ENCODE assay signal across 16 cellular contexts in the genomic region with DNA sequence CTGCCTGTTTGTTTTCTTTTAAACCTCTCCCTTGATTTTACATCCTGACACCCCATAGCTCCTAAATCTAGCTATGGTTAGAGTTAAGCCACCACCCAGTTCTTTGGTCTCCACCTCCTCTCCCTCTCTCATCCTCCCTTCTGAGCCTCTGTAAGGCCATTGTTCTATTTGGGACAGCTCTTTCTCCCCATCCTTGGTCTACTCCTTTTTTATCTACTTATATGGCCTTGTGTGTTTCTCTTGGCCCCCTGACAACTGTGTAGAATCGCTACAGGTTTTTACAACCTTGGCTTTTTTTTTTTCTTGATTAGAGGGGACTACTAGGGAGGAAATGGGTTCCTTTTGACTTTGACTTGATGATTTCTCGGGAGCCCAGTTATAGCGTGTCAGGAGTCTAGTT.
A peak's percentile ranks its signal among the peaks of the same experiment; 100 is the strongest.
DNase-seq lines count a peak whose midpoint lies in the region; ATAC-seq and TF ChIP-seq lines count a peak whose summit lies in the region.
"Had no signal": no experiment of that assay in that cellular context is flagged by ENCODE, and none has a peak within 500 bp of the region (broad histone marks: within the 10 kb centered on the region; RNA-seq: fewer than 3 reads in every experiment).

No MANE protein-coding gene starts in this region.

- no peak overlapping the region for H3K4me3 ChIP-seq in HEK293 (ENCODE audit: low read depth, low read length)
- H3K4me3 ChIP-seq in rectal smooth muscle tissue (ENCODE audit: low read length), result no peak overlapping the region
- H3K4me3 ChIP-seq: BLaER1 had no signal

- H3K27ac ChIP-seq in HEK293 (ENCODE audit: extremely low read depth, low read depth, low read length) (no peak overlapping the region), rectal smooth muscle tissue (ENCODE audit: low read depth, low read length) (peak overlapping the region; percentile 32)
- H3K27ac ChIP-seq: BLaER1 had no signal

- no peak for DNase-seq in NAMALWA (ENCODE audit: low spot score)
- DNase-seq: 8988T; ACHN; BE2C; C1 segment of cervical spinal cord; Caco-2; Calu3; CD4-positive, CD25-positive, alpha-beta regulatory T cell; CD8-positive, alpha-beta T cell; DMS79 treated with DMSO at 0.1 percent for 48 hours; GF-D8 had no signal

- CTCF ChIA-PET in HEK293 (lab: Yijun Ruan, JAX), result interaction anchor here (0.5 to 2.0 kb wide), 2 partner anchors 17 to 1268 kb away, joined by 4 to 11 read pairs; no protein-coding TSS in a partner anchor

- H3K4me1 ChIP-seq in HEK293 (ENCODE audit: control insufficient read depth, insufficient read depth, low read length) (0 out of 2 replicates have a peak, but pooled peaks cover 2% of the 10 kb centered on the region), rectal smooth muscle tissue (ENCODE audit: control insufficient read depth, insufficient read depth, low read length) (no peaks in the 10 kb centered on the region)
- H3K4me1 ChIP-seq: BE2C had no signal

- no peaks in the 10 kb centered on the region for H3K27me3 ChIP-seq in rectal smooth muscle tissue (ENCODE audit: control insufficient read depth, insufficient read depth, low read length)

- TF ChIP-seq CTCF in HEK293 (tag by site-specific recombination; IDR thresholded peaks at IDR 0.05), result no peak

- H3K9ac ChIP-seq in rectal smooth muscle tissue (ENCODE audit: low read length), result no peak overlapping the region
- H3K9ac ChIP-seq: BLaER1 had no signal

- no peak for ATAC-seq in GM19452 (IDR thresholded peaks at IDR 0.05; ENCODE audit: unreplicated experiment)
- no peak for ATAC-seq in GM18870 (IDR thresholded peaks at IDR 0.05; ENCODE audit: unreplicated experiment)
- ATAC-seq: CD8-positive, alpha-beta T cell had no signal

- H3K9me3 ChIP-seq in HEK293 (ENCODE audit: control insufficient read depth, insufficient read depth, low read depth, low read length), result no peaks in the 10 kb centered on the region
- H3K9me3 ChIP-seq: BE2C, BLaER1, Caco-2 had no signal

- no peaks in the 10 kb centered on the region for H3K36me3 ChIP-seq in HEK293 (ENCODE audit: control insufficient read depth in 2 of 2, insufficient read depth in 1 of 2, low read length in 2 of 2)
- no peaks in the 10 kb centered on the region for H3K36me3 ChIP-seq in rectal smooth muscle tissue (ENCODE audit: control insufficient read depth, insufficient read depth, low read length)
- H3K36me3 ChIP-seq: BE2C, BLaER1 had no signal

- POLR2A ChIA-PET in HEK293 (lab: Yijun Ruan, JAX), result no interaction called here

TF ChIP-seq in HEK293, 187 proteins besides CTCF, POLR2A, EP300 and RAD21:
- TF ChIP-seq GLIS2 (tag by site-specific recombination; IDR thresholded peaks at IDR 0.05) (no peak), ZNF792 (tag by site-specific recombination; IDR thresholded peaks at IDR 0.05) (no peak), ZNF311 (tag by site-specific recombination; IDR thresholded peaks at IDR 0.05; ENCODE audit: borderline replicate concordance) (no peak), ZNF626 (tag by site-specific recombination; IDR thresholded peaks at IDR 0.05) (no peak), ZBTB17 (tag by site-specific recombination; IDR thresholded peaks at IDR 0.05) (peak; percentile 65), SALL2 (tag by site-specific recombination; IDR thresholded peaks at IDR 0.05; ENCODE audit: borderline replicate concordance) (no peak), ZNF426 (tag by site-specific recombination; IDR thresholded peaks at IDR 0.05) (no peak), ZNF837 (tag by site-specific recombination; IDR thresholded peaks at IDR 0.05) (no peak), ZSCAN30 (tag by site-specific recombination; IDR thresholded peaks at IDR 0.05) (no peak), ZBTB21 (tag by site-specific recombination; IDR thresholded peaks at IDR 0.05) (no peak), ZNF707 (tag by site-specific recombination; IDR thresholded peaks at IDR 0.05) (no peak), ZNF670 (tag by site-specific recombination; IDR thresholded peaks at IDR 0.05; ENCODE audit: low read depth) (no peak), ZNF202 (tag by site-specific recombination; IDR thresholded peaks at IDR 0.05; ENCODE audit: borderline replicate concordance) (no peak), MZF1 (tag by site-specific recombination; IDR thresholded peaks at IDR 0.05; ENCODE audit: borderline replicate concordance) (peak; percentile 60; the same call in 1 of the 2 replicates), ZNF169 (tag by site-specific recombination; IDR thresholded peaks at IDR 0.05) (no peak), ZNF596 (tag by site-specific recombination; IDR thresholded peaks at IDR 0.05) (no peak), KLF1 (tag by site-specific recombination; IDR thresholded peaks at IDR 0.05) (peak; percentile 40; the same call in 1 of the 2 replicates), WT1 (tag by site-specific recombination; IDR thresholded peaks at IDR 0.05) (peak; percentile 95), ZSCAN23 (tag by site-specific recombination; IDR thresholded peaks at IDR 0.05) (no peak), ZNF658 (tag by site-specific recombination; IDR thresholded peaks at IDR 0.05) (no peak)
- TF ChIP-seq, protein P1, sequence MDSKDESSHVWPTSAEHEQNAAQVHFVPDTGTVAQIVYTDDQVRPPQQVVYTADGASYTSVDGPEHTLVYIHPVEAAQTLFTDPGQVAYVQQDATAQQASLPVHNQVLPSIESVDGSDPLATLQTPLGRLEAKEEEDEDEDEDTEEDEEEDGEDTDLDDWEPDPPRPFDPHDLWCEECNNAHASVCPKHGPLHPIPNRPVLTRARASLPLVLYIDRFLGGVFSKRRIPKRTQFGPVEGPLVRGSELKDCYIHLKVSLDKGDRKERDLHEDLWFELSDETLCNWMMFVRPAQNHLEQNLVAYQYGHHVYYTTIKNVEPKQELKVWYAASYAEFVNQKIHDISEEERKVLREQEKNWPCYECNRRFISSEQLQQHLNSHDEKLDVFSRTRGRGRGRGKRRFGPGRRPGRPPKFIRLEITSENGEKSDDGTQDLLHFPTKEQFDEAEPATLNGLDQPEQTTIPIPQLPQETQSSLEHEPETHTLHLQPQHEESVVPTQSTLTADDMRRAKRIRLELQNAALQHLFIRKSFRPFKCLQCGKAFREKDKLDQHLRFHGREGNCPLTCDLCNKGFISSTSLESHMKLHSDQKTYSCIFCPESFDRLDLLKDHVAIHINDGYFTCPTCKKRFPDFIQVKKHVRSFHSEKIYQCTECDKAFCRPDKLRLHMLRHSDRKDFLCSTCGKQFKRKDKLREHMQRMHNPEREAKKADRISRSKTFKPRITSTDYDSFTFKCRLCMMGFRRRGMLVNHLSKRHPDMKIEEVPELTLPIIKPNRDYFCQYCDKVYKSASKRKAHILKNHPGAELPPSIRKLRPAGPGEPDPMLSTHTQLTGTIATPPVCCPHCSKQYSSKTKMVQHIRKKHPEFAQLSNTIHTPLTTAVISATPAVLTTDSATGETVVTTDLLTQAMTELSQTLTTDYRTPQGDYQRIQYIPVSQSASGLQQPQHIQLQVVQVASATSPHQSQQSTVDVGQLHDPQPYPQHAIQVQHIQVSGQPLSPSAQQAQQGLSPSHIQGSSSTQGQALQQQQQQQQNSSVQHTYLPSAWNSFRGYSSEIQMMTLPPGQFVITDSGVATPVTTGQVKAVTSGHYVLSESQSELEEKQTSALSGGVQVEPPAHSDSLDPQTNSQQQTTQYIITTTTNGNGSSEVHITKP (tag by site-specific recombination; IDR thresholded peaks at IDR 0.05), result peak; percentile 28; the same call in 1 of the 2 replicates
- TF ChIP-seq, protein P2, sequence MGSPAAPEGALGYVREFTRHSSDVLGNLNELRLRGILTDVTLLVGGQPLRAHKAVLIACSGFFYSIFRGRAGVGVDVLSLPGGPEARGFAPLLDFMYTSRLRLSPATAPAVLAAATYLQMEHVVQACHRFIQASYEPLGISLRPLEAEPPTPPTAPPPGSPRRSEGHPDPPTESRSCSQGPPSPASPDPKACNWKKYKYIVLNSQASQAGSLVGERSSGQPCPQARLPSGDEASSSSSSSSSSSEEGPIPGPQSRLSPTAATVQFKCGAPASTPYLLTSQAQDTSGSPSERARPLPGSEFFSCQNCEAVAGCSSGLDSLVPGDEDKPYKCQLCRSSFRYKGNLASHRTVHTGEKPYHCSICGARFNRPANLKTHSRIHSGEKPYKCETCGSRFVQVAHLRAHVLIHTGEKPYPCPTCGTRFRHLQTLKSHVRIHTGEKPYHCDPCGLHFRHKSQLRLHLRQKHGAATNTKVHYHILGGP (tag by site-specific recombination; IDR thresholded peaks at IDR 0.05), result no peak
- TF ChIP-seq, protein P3, sequence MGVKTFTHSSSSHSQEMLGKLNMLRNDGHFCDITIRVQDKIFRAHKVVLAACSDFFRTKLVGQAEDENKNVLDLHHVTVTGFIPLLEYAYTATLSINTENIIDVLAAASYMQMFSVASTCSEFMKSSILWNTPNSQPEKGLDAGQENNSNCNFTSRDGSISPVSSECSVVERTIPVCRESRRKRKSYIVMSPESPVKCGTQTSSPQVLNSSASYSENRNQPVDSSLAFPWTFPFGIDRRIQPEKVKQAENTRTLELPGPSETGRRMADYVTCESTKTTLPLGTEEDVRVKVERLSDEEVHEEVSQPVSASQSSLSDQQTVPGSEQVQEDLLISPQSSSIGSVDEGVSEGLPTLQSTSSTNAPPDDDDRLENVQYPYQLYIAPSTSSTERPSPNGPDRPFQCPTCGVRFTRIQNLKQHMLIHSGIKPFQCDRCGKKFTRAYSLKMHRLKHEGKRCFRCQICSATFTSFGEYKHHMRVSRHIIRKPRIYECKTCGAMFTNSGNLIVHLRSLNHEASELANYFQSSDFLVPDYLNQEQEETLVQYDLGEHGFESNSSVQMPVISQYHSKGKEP (tag by site-specific recombination; IDR thresholded peaks at IDR 0.05), result no peak
- TF ChIP-seq, protein P4, sequence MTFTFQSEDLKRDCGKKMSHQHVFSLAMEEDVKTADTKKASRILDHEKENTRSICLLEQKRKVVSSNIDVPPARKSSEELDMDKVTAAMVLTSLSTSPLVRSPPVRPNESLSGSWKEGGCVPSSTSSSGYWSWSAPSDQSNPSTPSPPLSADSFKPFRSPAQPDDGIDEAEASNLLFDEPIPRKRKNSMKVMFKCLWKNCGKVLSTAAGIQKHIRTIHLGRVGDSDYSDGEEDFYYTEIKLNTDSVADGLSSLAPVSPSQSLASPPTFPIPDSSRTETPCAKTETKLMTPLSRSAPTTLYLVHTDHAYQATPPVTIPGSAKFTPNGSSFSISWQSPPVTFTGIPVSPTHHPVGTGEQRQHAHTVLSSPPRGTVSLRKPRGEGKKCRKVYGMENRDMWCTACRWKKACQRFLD (tag by site-specific recombination; IDR thresholded peaks at IDR 0.05), result no peak
